Comparison of ENCODE assay signal across 23 cellular contexts in the genomic region with DNA sequence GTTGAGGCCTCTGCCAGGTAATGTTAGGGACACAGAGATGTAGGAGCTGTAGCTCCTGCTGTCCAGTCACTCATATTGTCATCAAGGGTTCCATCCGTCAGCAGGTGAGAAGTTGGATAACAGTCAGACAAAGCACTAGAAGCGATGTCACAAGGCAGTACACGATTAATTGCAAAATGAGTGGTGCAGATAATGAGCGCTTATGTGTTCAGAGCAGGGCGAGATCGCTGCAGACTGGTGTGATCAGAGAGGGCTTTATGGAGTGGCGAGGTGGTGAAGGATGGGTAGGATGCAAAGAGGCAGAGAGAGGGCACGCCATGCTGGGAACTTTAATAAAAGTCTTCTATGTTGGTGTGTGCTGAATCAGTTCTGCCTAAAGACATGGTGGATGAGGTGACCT. TPM values are rescaled to one million over a fixed set of nuclear protein-coding genes. Genes with fewer than 3 reads are reported as not detected.
DNase-seq lines count a peak whose midpoint lies in the region; ATAC-seq and TF ChIP-seq lines count a peak whose summit lies in the region.
"Had no signal": no experiment of that assay in that cellular context is flagged by ENCODE, and none has a peak within 500 bp of the region (broad histone marks: within the 10 kb centered on the region; RNA-seq: fewer than 3 reads in every experiment).

No MANE protein-coding gene starts in this region.

- no peaks in the 10 kb centered on the region for H3K9me3 Mint-ChIP-seq in activated T-cell treated with anti-CD3 and anti-CD28 coated beads, Interleukin-2, amount 50 U/mL, for 72 hours
- H3K9me3 Mint-ChIP-seq in activated T-helper 2 cell treated with anti-CD3 and anti-CD28 coated beads, Interferon-gamma antibody, Interleukin-2, Interleukin-4, amounts not matched to agents 10 μg/mL and 5 μg/mL and 100 μg/mL, durations not matched to agents 14 hours and 24 hours and 36 hours = no peaks in the 10 kb centered on the region
- peaks cover 4% of the 10 kb centered on the region for H3K9me3 Mint-ChIP-seq in glutamatergic neuron (ENCODE audit: unreplicated experiment)

- no peaks in the 10 kb centered on the region for H3K27me3 Mint-ChIP-seq in activated T-cell treated with anti-CD3 and anti-CD28 coated beads, Interleukin-2, amount 50 U/mL, for 72 hours (ENCODE audit: low read depth)
- no peaks in the 10 kb centered on the region for H3K27me3 Mint-ChIP-seq in activated T-helper 2 cell treated with anti-CD3 and anti-CD28 coated beads, Interferon-gamma antibody, Interleukin-2, Interleukin-4, amounts not matched to agents 10 μg/mL and 5 μg/mL and 100 μg/mL, durations not matched to agents 14 hours and 24 hours and 36 hours (ENCODE audit: low read depth)
- H3K27me3 Mint-ChIP-seq in glutamatergic neuron (ENCODE audit: unreplicated experiment) = no peaks in the 10 kb centered on the region

- no peaks in the 10 kb centered on the region for H3K36me3 Mint-ChIP-seq in activated T-cell treated with anti-CD3 and anti-CD28 coated beads, Interleukin-2, amount 50 U/mL, for 72 hours (ENCODE audit: insufficient read depth in 2 of 2)
- H3K36me3 Mint-ChIP-seq in activated T-helper 2 cell treated with anti-CD3 and anti-CD28 coated beads, Interferon-gamma antibody, Interleukin-2, Interleukin-4, amounts not matched to agents 10 μg/mL and 5 μg/mL and 100 μg/mL, durations not matched to agents 14 hours and 24 hours and 36 hours (ENCODE audit: low read depth) = no peaks in the 10 kb centered on the region
- no peaks in the 10 kb centered on the region for H3K36me3 Mint-ChIP-seq in glutamatergic neuron (ENCODE audit: unreplicated experiment)

- H3K27ac ChIP-seq in substantia nigra (ENCODE audit: low read depth, low read length, poor library complexity, severe bottlenecking) = peak overlapping the region; percentile 96
- H3K27ac ChIP-seq: ascending aorta, C4-2B, neutrophil, skin epidermis, testis, vagina had no signal

- ATAC-seq in activated T-cell treated with anti-CD3 and anti-CD28 coated beads, Interleukin-2, amount 50 U/mL, for 72 hours (replicated peaks in 1 of 2) = no peak
- ATAC-seq in GM18909 (IDR thresholded peaks at IDR 0.05; ENCODE audit: poor library complexity, unreplicated experiment) = no peak
- ATAC-seq: activated CD4-positive, CD25-positive, alpha-beta regulatory T cell treated with anti-CD3 and anti-CD28 coated beads, Interleukin-2, amount 50 U/mL, for 24 hours had no signal

- peak; percentile 19 to 22 for DNase-seq in activated T-cell treated with anti-CD3 and anti-CD28 coated beads, Interleukin-2, amount 50 U/mL, for 48 hours
- no peak for DNase-seq in activated T-cell treated with anti-CD3 and anti-CD28 coated beads, Interleukin-2, amount 50 U/mL, for 72 hours
- DNase-seq in activated T-helper 2 cell treated with anti-CD3 and anti-CD28 coated beads, Interferon-gamma antibody, Interleukin-2, Interleukin-4, amounts not matched to agents 10 μg/mL and 5 μg/mL and 100 μg/mL, durations not matched to agents 14 hours and 24 hours and 36 hours (ENCODE audit: low spot score) = no peak
- DNase-seq in glutamatergic neuron (no peak), substantia nigra (lab: John Stamatoyannopoulos, UW) (peak in 1 of 49 donors; percentile 37), NCI-H446 treated with DMSO at 0.1 percent for 48 hours (lab: John Stamatoyannopoulos, UW) (no peak), GM20000 (ENCODE audit: low spot score) (no peak)
- DNase-seq: activated naive CD4-positive, alpha-beta T cell treated with Interleukin-2 at 50 U/mL for 16 hours; central memory CD4-positive, alpha-beta T cell; HCEC 1CT; Kasumi-1; left cardiac atrium; mammary epithelial cell; NCI-H510A treated with DMSO at 0.1 percent for 48 hours; T-helper 1 cell; testis had no signal

- H3K4me1 Mint-ChIP-seq in activated T-cell treated with anti-CD3 and anti-CD28 coated beads, Interleukin-2, amount 50 U/mL, for 72 hours (ENCODE audit: low read depth) = peaks cover 80% of the 10 kb centered on the region
- peaks cover 47% of the 10 kb centered on the region for H3K4me1 Mint-ChIP-seq in activated T-helper 2 cell treated with anti-CD3 and anti-CD28 coated beads, Interferon-gamma antibody, Interleukin-2, Interleukin-4, amounts not matched to agents 10 μg/mL and 5 μg/mL and 100 μg/mL, durations not matched to agents 14 hours and 24 hours and 36 hours (ENCODE audit: low read depth)
- H3K4me1 Mint-ChIP-seq in glutamatergic neuron (ENCODE audit: low read depth, unreplicated experiment) = peaks cover 31% of the 10 kb centered on the region

- intact Hi-C loops in activated T-helper 2 cell treated with anti-CD3 and anti-CD28 coated beads, Interferon-gamma antibody, Interleukin-2, Interleukin-4, amounts not matched to agents 10 μg/mL and 5 μg/mL and 100 μg/mL, durations not matched to agents 14 hours and 24 hours and 36 hours (cut with micrococcal nuclease) = no loop called here

- H3K4me3 Mint-ChIP-seq in activated T-cell treated with anti-CD3 and anti-CD28 coated beads, Interleukin-2, amount 50 U/mL, for 72 hours = peak overlapping the region in 1 of 2 donors; percentile 0
- no peak overlapping the region for H3K4me3 Mint-ChIP-seq in activated T-helper 2 cell treated with anti-CD3 and anti-CD28 coated beads, Interferon-gamma antibody, Interleukin-2, Interleukin-4, amounts not matched to agents 10 μg/mL and 5 μg/mL and 100 μg/mL, durations not matched to agents 14 hours and 24 hours and 36 hours (ENCODE audit: low read depth)
- peak overlapping the region; percentile 13 for H3K4me3 Mint-ChIP-seq in glutamatergic neuron (ENCODE audit: unreplicated experiment)

- H3K27ac Mint-ChIP-seq in activated T-cell treated with anti-CD3 and anti-CD28 coated beads, Interleukin-2, amount 50 U/mL, for 72 hours = no peak overlapping the region
- H3K27ac Mint-ChIP-seq in activated T-helper 2 cell treated with anti-CD3 and anti-CD28 coated beads, Interferon-gamma antibody, Interleukin-2, Interleukin-4, amounts not matched to agents 10 μg/mL and 5 μg/mL and 100 μg/mL, durations not matched to agents 14 hours and 24 hours and 36 hours = peak overlapping the region; percentile 59
- no peak overlapping the region for H3K27ac Mint-ChIP-seq in glutamatergic neuron (ENCODE audit: unreplicated experiment)

- TF ChIP-seq CTCF in glutamatergic neuron (IDR thresholded peaks at IDR 0.05; ENCODE audit: partially characterized antibody, unreplicated experiment) (no peak), GM20000 (IDR thresholded peaks at IDR 0.05; ENCODE audit: extremely low read depth, missing control alignments) (no peak)

RNA-seq across cellular contexts. Expression of a gene that starts 8.8 kb away (rescaled TPM):
- total RNA-seq in activated T-cell treated with anti-CD3 and anti-CD28 coated beads, Interleukin-2, amount 50 U/mL, for 72 hours = 1 to 10 TPM; 4.5 to 5.8 TPM
- total RNA-seq in activated T-helper 2 cell treated with anti-CD3 and anti-CD28 coated beads, Interferon-gamma antibody, Interleukin-2, Interleukin-4, amounts not matched to agents 10 μg/mL and 5 μg/mL and 100 μg/mL, durations not matched to agents 14 hours and 24 hours and 36 hours = 13.4 and 14.0 TPM in 2 replicates
- total RNA-seq in glutamatergic neuron (ENCODE audit: unreplicated experiment) = 80.1 TPM

RNA-seq across cellular contexts. Expression of a gene that starts 25.0 kb away (rescaled TPM):
- total RNA-seq in activated T-cell treated with anti-CD3 and anti-CD28 coated beads, Interleukin-2, amount 50 U/mL, for 72 hours = 10 to 100 TPM in 1 of 2 donors, 1 to 10 TPM in 1; 9.8 to 10.7 TPM
- 27.3 and 28.6 TPM in 2 replicates for total RNA-seq in activated T-helper 2 cell treated with anti-CD3 and anti-CD28 coated beads, Interferon-gamma antibody, Interleukin-2, Interleukin-4, amounts not matched to agents 10 μg/mL and 5 μg/mL and 100 μg/mL, durations not matched to agents 14 hours and 24 hours and 36 hours
- 9.2 TPM for total RNA-seq in glutamatergic neuron (ENCODE audit: unreplicated experiment)

Comparison
In these comparisons a context has a peak if more than half of its experiments do, and no peak if none do; other contexts are left out.
1. DNase-seq: peak in activated T-cell treated with anti-CD3 and anti-CD28 coated beads, Interleukin-2, amount 50 U/mL, for 48 hours (2 of 2); none in activated T-cell treated with anti-CD3 and anti-CD28 coated beads, Interleukin-2, amount 50 U/mL, for 72 hours (0 of 2), activated T-helper 2 cell treated with anti-CD3 and anti-CD28 coated beads, Interferon-gamma antibody, Interleukin-2, Interleukin-4, amounts not matched to agents 10 μg/mL and 5 μg/mL and 100 μg/mL, durations not matched to agents 14 hours and 24 hours and 36 hours (single experiment), glutamatergic neuron (single experiment), NCI-H446 treated with DMSO at 0.1 percent for 48 hours (single experiment) and GM20000 (single experiment).